Comparison of ENCODE assay signal across 16 cellular contexts in the genomic region with DNA sequence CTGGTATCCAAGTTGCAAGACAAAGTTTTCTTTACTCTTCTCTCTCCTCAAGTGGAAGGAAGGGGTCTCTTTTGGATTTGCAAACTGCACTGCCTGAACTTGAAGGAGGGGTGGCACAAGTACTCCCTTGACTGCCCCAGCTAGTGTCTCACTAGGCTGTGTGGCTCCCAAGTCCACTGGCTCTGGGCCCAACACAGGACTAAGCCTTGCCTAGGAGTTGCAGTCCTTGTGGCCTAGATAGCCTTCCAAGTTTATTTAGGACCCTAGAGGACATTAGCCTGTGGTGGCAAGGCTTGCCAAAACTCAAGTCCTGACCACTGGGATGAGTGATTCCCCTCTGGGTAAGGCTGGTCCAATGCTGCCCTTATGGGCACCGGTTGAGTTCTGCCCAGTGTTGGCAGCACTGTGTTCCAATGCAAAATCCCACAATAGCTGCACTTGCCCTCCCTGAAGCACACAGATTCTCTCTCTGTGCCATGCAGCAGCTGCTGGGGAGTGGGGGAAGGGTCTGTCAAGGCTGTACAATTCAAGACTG. TPM values are rescaled to one million over a fixed set of nuclear protein-coding genes. Genes with fewer than 3 reads are reported as not detected.
DNase-seq lines count a peak whose midpoint lies in the region; ATAC-seq and TF ChIP-seq lines count a peak whose summit lies in the region.
"Had no signal": no experiment of that assay in that cellular context is flagged by ENCODE, and none has a peak within 500 bp of the region (broad histone marks: within the 10 kb centered on the region; RNA-seq: fewer than 3 reads in every experiment).

No MANE protein-coding gene starts in this region.

- H3K9me3 Mint-ChIP-seq in Caco-2 (ENCODE audit: unreplicated experiment), result peaks cover 29% of the 10 kb centered on the region
- peaks cover 28% of the 10 kb centered on the region for H3K9me3 Mint-ChIP-seq in neural progenitor cell

- H3K27ac ChIP-seq in HUES6 (ENCODE audit: low read depth, low read length), result no peak overlapping the region
- peak overlapping the region; percentile 29; the same call in 1 of the 2 replicates for H3K27ac ChIP-seq in RWPE1
- H3K27ac ChIP-seq in neural progenitor cell, result no peak overlapping the region
- H3K27ac ChIP-seq: BLaER1 treated with 17β-estradiol and CSF1 and Interleukin-3, amounts not matched to agents 10 nM and 100 nM; SJCRH30 had no signal

- H3K79me2 ChIP-seq in neural progenitor cell (ENCODE audit: low read depth), result no peaks in the 10 kb centered on the region

- H2AFZ ChIP-seq in neural progenitor cell (replicated peaks), result no peak overlapping the region

- no peak overlapping the region for H3K4me3 ChIP-seq in Caco-2 (ENCODE audit: low read depth, low read length)
- H3K4me3 ChIP-seq in HUES6 (ENCODE audit: low read depth, low read length), result no peak overlapping the region
- H3K4me3 ChIP-seq in neural progenitor cell, result no peak overlapping the region
- H3K4me3 ChIP-seq: BLaER1 treated with 17β-estradiol and CSF1 and Interleukin-3, amounts not matched to agents 10 nM and 100 nM; MG63; SJCRH30 had no signal

- ATAC-seq in HG02678 (IDR thresholded peaks at IDR 0.05; ENCODE audit: unreplicated experiment) (no peak), GM18909 (IDR thresholded peaks at IDR 0.05; ENCODE audit: poor library complexity, unreplicated experiment) (no peak), HG03135 (IDR thresholded peaks at IDR 0.05; ENCODE audit: unreplicated experiment) (no peak)
- ATAC-seq: CD8-positive, alpha-beta T cell had no signal

- no peaks in the 10 kb centered on the region for H4K20me1 ChIP-seq in neural progenitor cell (ENCODE audit: low read depth)
- H4K20me1 ChIP-seq: BLaER1 treated with 17β-estradiol and CSF1 and Interleukin-3, amounts not matched to agents 10 nM and 100 nM had no signal

- DNase-seq in Caco-2, result no peak
- no peak for DNase-seq in RWPE1 (ENCODE audit: low spot score)
- DNase-seq in neural progenitor cell (ENCODE audit: low spot score), result no peak
- DNase-seq: CD8-positive, alpha-beta T cell; DMS79; HFFc6; MG63; NCI-H1092 treated with DMSO at 0.1 percent for 48 hours; NCI-H1694; NCI-H2081 treated with DMSO at 0.1 percent for 48 hours; SJCRH30 had no signal

- H3K27me3 ChIP-seq in Caco-2 (replicated peaks; ENCODE audit: control insufficient read depth, insufficient read depth, low read length), result no peaks in the 10 kb centered on the region
- no peaks in the 10 kb centered on the region for H3K27me3 ChIP-seq in HUES6 (ENCODE audit: control insufficient read depth, insufficient read depth, low read length)
- no peaks in the 10 kb centered on the region for H3K27me3 ChIP-seq in neural progenitor cell
- H3K27me3 ChIP-seq: BLaER1 treated with 17β-estradiol and CSF1 and Interleukin-3, amounts not matched to agents 10 nM and 100 nM; MG63; SJCRH30 had no signal

- no peak overlapping the region for H3K4me2 ChIP-seq in neural progenitor cell
- H3K4me2 ChIP-seq: BLaER1 treated with 17β-estradiol and CSF1 and Interleukin-3, amounts not matched to agents 10 nM and 100 nM had no signal

- H3F3A ChIP-seq in neural progenitor cell (ENCODE audit: low read depth), result peaks cover 28% of the 10 kb centered on the region

- H3K36me3 Mint-ChIP-seq in Caco-2 (ENCODE audit: insufficient read depth, unreplicated experiment) (peaks cover 18% of the 10 kb centered on the region), neural progenitor cell (no peaks in the 10 kb centered on the region)

- no peak overlapping the region for H3K4me3 Mint-ChIP-seq in Caco-2 (ENCODE audit: unreplicated experiment)
- H3K4me3 Mint-ChIP-seq in neural progenitor cell, result no peak overlapping the region
- H3K4me3 Mint-ChIP-seq: CD8-positive, alpha-beta T cell; HFFc6 had no signal

- H3K27me3 Mint-ChIP-seq in Caco-2 (ENCODE audit: insufficient read depth, unreplicated experiment) (no peaks in the 10 kb centered on the region), neural progenitor cell (ENCODE audit: insufficient read depth, low read depth) (peaks cover 8% of the 10 kb centered on the region)

- no peaks in the 10 kb centered on the region for H3K36me3 ChIP-seq in Caco-2 (ENCODE audit: control insufficient read depth, insufficient read depth, low read length)
- no peaks in the 10 kb centered on the region for H3K36me3 ChIP-seq in HUES6 (ENCODE audit: control insufficient read depth, insufficient read depth, low read length)
- H3K36me3 ChIP-seq in neural progenitor cell, result no peaks in the 10 kb centered on the region
- H3K36me3 ChIP-seq: MG63, SJCRH30 had no signal

- H3K27ac Mint-ChIP-seq in Caco-2 (ENCODE audit: unreplicated experiment) (peak overlapping the region; percentile 100), neural progenitor cell (peak overlapping the region; percentile 73)
- H3K27ac Mint-ChIP-seq: CD8-positive, alpha-beta T cell; HFFc6 had no signal

- intact Hi-C loops in Caco-2 (cut with micrococcal nuclease; ENCODE audit: unreplicated experiment), result no loop called here

- peaks cover 5% of the 10 kb centered on the region; the same call in 1 of the 2 replicates for H3K9me3 ChIP-seq in Caco-2
- peaks cover 5% of the 10 kb centered on the region; the same call in 1 of the 2 replicates for H3K9me3 ChIP-seq in HUES6 (ENCODE audit: control insufficient read depth, insufficient read depth, low read depth, low read length)
- H3K9me3 ChIP-seq in neural progenitor cell (ENCODE audit: low read depth), result peaks cover 3% of the 10 kb centered on the region

- H3K4me1 ChIP-seq in Caco-2 (peaks cover 34% of the 10 kb centered on the region), HUES6 (ENCODE audit: control insufficient read depth, insufficient read depth, low read length) (peaks cover 24% of the 10 kb centered on the region), neural progenitor cell (peaks cover 17% of the 10 kb centered on the region)

- no TSS peak for BruUV-seq in Caco-2 (replicated peaks; lab: Mats Ljungman, UMichigan)

- H3K4me1 Mint-ChIP-seq in Caco-2 (ENCODE audit: low read depth, unreplicated experiment) (peaks cover 27% of the 10 kb centered on the region), neural progenitor cell (peaks cover 28% of the 10 kb centered on the region)

- H3K9ac ChIP-seq in HUES6 (ENCODE audit: low read length) (peak overlapping the region; percentile 45), neural progenitor cell (no peak overlapping the region)
- H3K9ac ChIP-seq: BLaER1 treated with 17β-estradiol and CSF1 and Interleukin-3, amounts not matched to agents 10 nM and 100 nM had no signal

- POLR2A ChIA-PET in Caco-2 (lab: Charles Lee), result interaction anchor here (1.2 kb wide), 1 partner anchor 10 kb away, joined by 4 read pairs; the partner anchor contains the start of gene WEE1
- POLR2A ChIA-PET in RWPE1 (lab: Yijun Ruan, JAX; ENCODE audit: low non-redundant PET), result no interaction called here

- TF ChIP-seq CTCF in Caco-2 (IDR thresholded peaks at IDR 0.05; ENCODE audit: insufficient read depth in 1 of 2, low read depth in 1 of 2, low read length in 1 of 2, severe bottlenecking in 1 of 2, unreplicated experiment in 1 of 2) (no peak), RWPE1 (conservative IDR thresholded peaks at IDR 0.05; ENCODE audit: low read depth) (no peak), neural progenitor cell (IDR thresholded peaks at IDR 0.05) (no peak)

- CTCF ChIA-PET in Caco-2 (lab: Charles Lee) (interaction anchor here (0.6 kb wide), 1 partner anchor 57 kb away, joined by 3 read pairs; no protein-coding TSS in a partner anchor), RWPE1 (lab: Yijun Ruan, JAX) (interaction anchor here (1.2 kb wide), 1 partner anchor 28 kb away, joined by 10 read pairs; no protein-coding TSS in a partner anchor)

RNA-seq across cellular contexts. Expression of gene WEE1, which starts 10.2 kb away (rescaled TPM):
- 108 and 116 TPM in 2 replicates for total RNA-seq in Caco-2 (2022)
- 123 and 156 TPM in 2 replicates for total RNA-seq in neural progenitor cell (ENCODE audit: low replicate concordance)
